8 cellular contexts compared by ENCODE assay signal in the genomic region with DNA sequence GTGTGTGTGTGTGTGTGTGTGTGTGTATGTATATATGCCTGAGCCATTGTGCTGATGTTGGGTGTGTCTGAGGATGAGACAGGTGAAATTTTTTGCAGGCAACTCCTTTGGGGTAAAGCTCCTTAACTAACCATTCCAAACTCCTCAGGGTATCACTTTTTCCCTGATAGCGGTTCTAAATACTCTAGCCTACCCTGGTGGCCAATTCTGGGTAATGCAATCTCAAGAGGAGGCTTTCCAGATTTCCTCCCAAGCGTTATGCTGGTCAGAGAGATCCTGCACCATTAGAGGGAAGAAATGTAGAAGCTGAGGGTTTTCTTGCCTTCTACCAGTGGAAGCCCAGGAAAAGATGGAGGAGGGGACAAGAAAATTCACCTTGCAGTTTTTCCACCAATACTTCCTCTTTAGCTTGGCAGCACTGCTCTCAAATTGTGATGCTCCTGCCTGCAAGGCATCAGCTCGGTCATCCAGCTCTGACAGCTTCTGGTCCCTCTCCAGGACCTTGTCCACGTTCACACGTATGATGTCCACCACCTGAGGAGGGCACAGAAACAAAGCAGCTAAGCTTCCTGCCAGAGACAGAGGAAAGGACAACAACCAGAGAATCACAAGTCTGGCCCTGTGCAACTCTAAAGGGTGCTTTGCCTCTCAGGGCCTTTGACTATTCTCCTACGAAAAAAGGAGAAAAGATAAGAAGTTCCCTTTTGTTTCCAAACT. TPM values are rescaled to one million over a fixed set of nuclear protein-coding genes. Genes with fewer than 3 reads are reported as not detected.
DNase-seq lines count a peak whose midpoint lies in the region; ATAC-seq and TF ChIP-seq lines count a peak whose summit lies in the region.

No MANE protein-coding gene starts in this region.

- no peaks in the 10 kb centered on the region for H3K9me3 ChIP-seq in lower lobe of right lung

- H3K27ac ChIP-seq in lower lobe of right lung, result no peak overlapping the region

- H3K9me3 Mint-ChIP-seq in activated T-cell treated with anti-CD3 and anti-CD28 coated beads, Interleukin-2, amount 50 U/mL, for 24 hours, result no peaks in the 10 kb centered on the region
- no peaks in the 10 kb centered on the region for H3K9me3 Mint-ChIP-seq in type B pancreatic cell

- peak overlapping the region; percentile 92 for H3K27ac Mint-ChIP-seq in activated T-cell treated with anti-CD3 and anti-CD28 coated beads, Interleukin-2, amount 50 U/mL, for 24 hours
- H3K27ac Mint-ChIP-seq in type B pancreatic cell, result no peak overlapping the region

- peaks cover 88% of the 10 kb centered on the region for H3K4me1 Mint-ChIP-seq in activated T-cell treated with anti-CD3 and anti-CD28 coated beads, Interleukin-2, amount 50 U/mL, for 24 hours (ENCODE audit: low read depth)
- peaks cover 5% of the 10 kb centered on the region for H3K4me1 Mint-ChIP-seq in type B pancreatic cell (ENCODE audit: unreplicated experiment)

- H3K27me3 ChIP-seq in lower lobe of right lung (ENCODE audit: low read depth), result no peaks in the 10 kb centered on the region

- intact Hi-C loops in lower lobe of right lung (cut with DNase I), result no loop called here

- H3K27me3 Mint-ChIP-seq in activated T-cell treated with anti-CD3 and anti-CD28 coated beads, Interleukin-2, amount 50 U/mL, for 24 hours, result no peaks in the 10 kb centered on the region
- H3K27me3 Mint-ChIP-seq in type B pancreatic cell, result peaks cover 11% of the 10 kb centered on the region

- H3K4me3 ChIP-seq in LNCaP clone FGC (ENCODE audit: low read depth, low read length), result no peak overlapping the region
- no peak overlapping the region for H3K4me3 ChIP-seq in lower lobe of right lung

- no peak for DNase-seq in activated T-cell treated with anti-CD3 and anti-CD28 coated beads, Interleukin-2, amount 50 U/mL, for 24 hours
- DNase-seq in activated T-cell treated with anti-CD3 and anti-CD28 coated beads for 4 hours (no peak), LNCaP clone FGC (ENCODE audit: low read depth) (peak; percentile 26), SKM-1 (lab: John Stamatoyannopoulos, UW; ENCODE audit: unreplicated experiment) (peak; percentile 4), dedifferentiated amniotic fluid mesenchymal stem cell (ENCODE audit: extremely low spot score) (peak; percentile 71), lower lobe of right lung (no peak), type B pancreatic cell (ENCODE audit: extremely low spot score, unreplicated experiment) (no peak)

- peak overlapping the region; percentile 35 for H3K4me3 Mint-ChIP-seq in activated T-cell treated with anti-CD3 and anti-CD28 coated beads, Interleukin-2, amount 50 U/mL, for 24 hours
- H3K4me3 Mint-ChIP-seq in type B pancreatic cell, result peak overlapping the region; percentile 27

- H3K36me3 ChIP-seq in lower lobe of right lung, result peaks cover 67% of the 10 kb centered on the region

- peaks cover 72% of the 10 kb centered on the region for H3K4me1 ChIP-seq in lower lobe of right lung

- ATAC-seq in lower lobe of right lung, result peak; percentile 40 to 55
- ATAC-seq in activated CD4-positive, CD25-positive, alpha-beta regulatory T cell treated with anti-CD3 and anti-CD28 coated beads, Interleukin-2, amount 50 U/mL, for 24 hours, result no peak

- TF ChIP-seq CTCF in LNCaP clone FGC (IDR thresholded peaks at IDR 0.05; ENCODE audit: control insufficient read depth, extremely low read depth, insufficient read depth), result peak; percentile 79
- peak; percentile 82 for TF ChIP-seq CTCF in lower lobe of right lung (IDR thresholded peaks at IDR 0.05)
- peak; percentile 83 for TF ChIP-seq CTCF in type B pancreatic cell (conservative IDR thresholded peaks at IDR 0.05)

- peaks cover 97% of the 10 kb centered on the region for H3K36me3 Mint-ChIP-seq in activated T-cell treated with anti-CD3 and anti-CD28 coated beads, Interleukin-2, amount 50 U/mL, for 24 hours (ENCODE audit: low read depth)
- peaks cover 41% of the 10 kb centered on the region for H3K36me3 Mint-ChIP-seq in type B pancreatic cell

RNA-seq across cellular contexts. Expression of gene VAMP1, which starts 4.9 kb away (rescaled TPM):
- 6.8 TPM for total RNA-seq in lower lobe of right lung
- total RNA-seq in type B pancreatic cell (ENCODE audit: low replicate concordance), result 10.1 and 12.7 TPM in 2 replicates

RNA-seq across cellular contexts. Expression of gene TAPBPL, which starts 13.8 kb away (rescaled TPM):
- total RNA-seq in lower lobe of right lung (32.4 TPM), type B pancreatic cell (ENCODE audit: low replicate concordance) (12.4 and 21.1 TPM in 2 replicates)

RNA-seq across cellular contexts. Expression of gene CD27, which starts 20.9 kb away (rescaled TPM):
- total RNA-seq in lower lobe of right lung (2.3 TPM), type B pancreatic cell (ENCODE audit: low replicate concordance) (not detected in 2 replicates)

RNA-seq across cellular contexts. Expression of gene MRPL51, which starts 27.4 kb away (rescaled TPM):
- total RNA-seq in lower lobe of right lung (121 TPM), type B pancreatic cell (ENCODE audit: low replicate concordance) (213 and 396 TPM in 2 replicates)

RNA-seq across cellular contexts. Expression of gene NCAPD2, which starts 28.3 kb away (rescaled TPM):
- 32.0 TPM for total RNA-seq in lower lobe of right lung
- total RNA-seq in type B pancreatic cell (ENCODE audit: low replicate concordance), result 96.5 and 109 TPM in 2 replicates

Comparison
In these comparisons a context has a peak if more than half of its experiments do, and no peak if none do; other contexts are left out.
1. DNase-seq: peak in LNCaP clone FGC (single experiment), SKM-1 (single experiment) and dedifferentiated amniotic fluid mesenchymal stem cell (single experiment); none in activated T-cell treated with anti-CD3 and anti-CD28 coated beads, Interleukin-2, amount 50 U/mL, for 24 hours (single experiment), activated T-cell treated with anti-CD3 and anti-CD28 coated beads for 4 hours (single experiment), lower lobe of right lung (single experiment) and type B pancreatic cell (single experiment).
2. ATAC-seq: peak in lower lobe of right lung (2 of 2); none in activated CD4-positive, CD25-positive, alpha-beta regulatory T cell treated with anti-CD3 and anti-CD28 coated beads, Interleukin-2, amount 50 U/mL, for 24 hours (0 of 2).
3. Peak in every context shown above with its lines, with median percentiles within 50 percentile points of each other: CTCF ChIP-seq.